ENCODE assay signal across 21 cellular contexts in genomic region chr5:44868541-44868940, GRCh38. TPM values are rescaled to one million over a fixed set of nuclear protein-coding genes. Genes with fewer than 3 reads are reported as not detected.
A peak's percentile ranks its signal among the peaks of the same experiment; 100 is the strongest.
DNase-seq lines count a peak whose midpoint lies in the region; ATAC-seq, FAIRE-seq and TF ChIP-seq lines count a peak whose summit lies in the region.
"Had no signal": no experiment of that assay in that cellular context is flagged by ENCODE, and none has a peak within 500 bp of the region (broad histone marks: within the 10 kb centered on the region; RNA-seq: fewer than 3 reads in every experiment).

No MANE protein-coding gene starts in this region.

- ATAC-seq in activated CD8-positive, alpha-beta memory T cell treated with anti-CD3 and anti-CD28 coated beads, Interleukin-2, amount 10 ng/mL, durations not matched to agents 7 days and 5 days: no peak
- ATAC-seq in mucosa of descending colon: no peak
- ATAC-seq: GM12878, HepG2 had no signal

- in situ Hi-C loops in Caki2 (cut with HindIII; ENCODE audit: low pct_unique_long_range_greater_than_20kb, low sequenced_read_pairs): no loop called here

- H3K36me3 ChIP-seq in mucosa of descending colon (ENCODE audit: low read depth): no peaks in the 10 kb centered on the region
- H3K36me3 ChIP-seq: SJSA1 had no signal

- DNase-seq in Caki2 (ENCODE audit: low read depth) (peak; percentile 27), NCI-H226 (peak; percentile 42), kidney tubule cell (ENCODE audit: low spot score) (peak; percentile 54), SK-N-DZ (ENCODE audit: low spot score) (no peak), NCI-H526 (lab: John Stamatoyannopoulos, UW) (no peak), mucosa of descending colon (no peak)
- DNase-seq in activated CD8-positive, alpha-beta memory T cell treated with anti-CD3 and anti-CD28 coated beads, Interleukin-2, amount 10 ng/mL, durations not matched to agents 7 days and 5 days: no peak
- DNase-seq: CD4-positive, CD25-positive, alpha-beta regulatory T cell; DMS53; EL; KBM-7; NCI-H1417; NCI-H187; NCI-H2107; NCI-H524 had no signal

- H3K4me3 Mint-ChIP-seq in activated CD8-positive, alpha-beta memory T cell treated with anti-CD3 and anti-CD28 coated beads, Interleukin-2, amount 10 ng/mL, durations not matched to agents 7 days and 5 days: no peak overlapping the region
- H3K4me3 Mint-ChIP-seq: B cell; CD4-positive, CD25-positive, alpha-beta regulatory T cell had no signal

- TF ChIP-seq CTCF in mucosa of descending colon (IDR thresholded peaks at IDR 0.05): no peak

- H3K27me3 Mint-ChIP-seq in activated CD8-positive, alpha-beta memory T cell treated with anti-CD3 and anti-CD28 coated beads, Interleukin-2, amount 10 ng/mL, durations not matched to agents 7 days and 5 days: peaks cover 10% of the 10 kb centered on the region

- peaks cover 3% of the 10 kb centered on the region for H3K36me3 Mint-ChIP-seq in activated CD8-positive, alpha-beta memory T cell treated with anti-CD3 and anti-CD28 coated beads, Interleukin-2, amount 10 ng/mL, durations not matched to agents 7 days and 5 days
- H3K36me3 Mint-ChIP-seq: CD4-positive, CD25-positive, alpha-beta regulatory T cell had no signal

- peak; percentile 54 for FAIRE-seq in endometrium (lab: Jason Lieb, UNC)
- FAIRE-seq: GM12878, H1, HepG2 had no signal

- no peaks in the 10 kb centered on the region for H3K9me3 ChIP-seq in mucosa of descending colon
- H3K9me3 ChIP-seq: SJSA1 had no signal

- no peak overlapping the region for H3K27ac Mint-ChIP-seq in activated CD8-positive, alpha-beta memory T cell treated with anti-CD3 and anti-CD28 coated beads, Interleukin-2, amount 10 ng/mL, durations not matched to agents 7 days and 5 days
- H3K27ac Mint-ChIP-seq: B cell; CD4-positive, CD25-positive, alpha-beta regulatory T cell had no signal

- no peaks in the 10 kb centered on the region for H3K4me1 ChIP-seq in mucosa of descending colon (ENCODE audit: low read depth)
- H3K4me1 ChIP-seq: SJSA1 had no signal

- intact Hi-C loops in mucosa of descending colon (cut with DNase I, micrococcal nuclease): no loop called here

- no peaks in the 10 kb centered on the region for H3K9me3 Mint-ChIP-seq in activated CD8-positive, alpha-beta memory T cell treated with anti-CD3 and anti-CD28 coated beads, Interleukin-2, amount 10 ng/mL, durations not matched to agents 7 days and 5 days (ENCODE audit: low read depth)

- CTCF ChIA-PET in activated CD8-positive, alpha-beta memory T cell treated with anti-CD3 and anti-CD28 coated beads, Interleukin-2, amount 10 ng/mL, durations not matched to agents 7 days and 5 days (lab: Charles Lee): interaction anchor here (0.7 kb wide), 1 partner anchor 735 kb away, joined by 3 read pairs; no protein-coding TSS in a partner anchor

- H3K4me1 Mint-ChIP-seq in activated CD8-positive, alpha-beta memory T cell treated with anti-CD3 and anti-CD28 coated beads, Interleukin-2, amount 10 ng/mL, durations not matched to agents 7 days and 5 days: peaks cover 7% of the 10 kb centered on the region
- H3K4me1 Mint-ChIP-seq: B cell had no signal

- no peak overlapping the region for H3K4me3 ChIP-seq in mucosa of descending colon
- H3K4me3 ChIP-seq: GM12878, SJSA1 had no signal

RNA-seq across cellular contexts. Expression of gene MRPS30, which starts 59.8 kb away (rescaled TPM):
- total RNA-seq in Caki2 (2014; rRNA removed; shearing (Covaris generic); ENCODE audit: low replicate concordance): 28.9 and 34.9 TPM in 2 replicates
- 85.2 and 85.5 TPM in 2 replicates for polyA plus RNA-seq in SK-N-DZ (2014; cell fraction: cytosol; rRNA removed)
- polyA plus RNA-seq in SK-N-DZ (2014; cell fraction: nucleus; rRNA removed): 63.3 and 70.9 TPM in 2 replicates
- 10 to 100 TPM; 37.9 to 48.4 TPM for total RNA-seq in activated CD8-positive, alpha-beta memory T cell treated with anti-CD3 and anti-CD28 coated beads, Interleukin-2, amount 10 ng/mL, durations not matched to agents 7 days and 5 days
- 10 to 100 TPM; 43.5 to 47.2 (median 46.1) TPM for total RNA-seq in mucosa of descending colon

Comparison
In these comparisons a context has a peak if more than half of its experiments do, and no peak if none do; other contexts are left out.
1. DNase-seq: peak in Caki2 (single experiment), NCI-H226 (single experiment) and kidney tubule cell (single experiment); none in SK-N-DZ (single experiment), NCI-H526 (0 of 2), activated CD8-positive, alpha-beta memory T cell treated with anti-CD3 and anti-CD28 coated beads, Interleukin-2, amount 10 ng/mL, durations not matched to agents 7 days and 5 days (single experiment) and mucosa of descending colon (0 of 3).